ENCODE assay signal across 11 cellular contexts in genomic region chr5:68554566-68555279, GRCh38.
A peak's percentile ranks its signal among the peaks of the same experiment; 100 is the strongest.
DNase-seq lines count a peak whose midpoint lies in the region; ATAC-seq and TF ChIP-seq lines count a peak whose summit lies in the region.
"Had no signal": no experiment of that assay in that cellular context is flagged by ENCODE, and none has a peak within 500 bp of the region (broad histone marks: within the 10 kb centered on the region; RNA-seq: fewer than 3 reads in every experiment).

No MANE protein-coding gene starts in this region.

- no peak for ATAC-seq in GM21360 (IDR thresholded peaks at IDR 0.05; ENCODE audit: unreplicated experiment)
- ATAC-seq in activated T-helper 17 cell treated with anti-CD3 and anti-CD28 coated beads, Interleukin-2, amount 50 U/mL, for 72 hours (replicated peaks) = no peak
- ATAC-seq in HG02571 (IDR thresholded peaks at IDR 0.05; ENCODE audit: unreplicated experiment) = no peak

- H3K4me3 Mint-ChIP-seq in brain = peak overlapping the region in 3 of 5 experiments; percentile 9 to 46 (median 18)
- no peak overlapping the region for H3K4me3 Mint-ChIP-seq in activated T-helper 17 cell treated with anti-CD3 and anti-CD28 coated beads, Interleukin-2, amount 50 U/mL, for 72 hours
- H3K4me3 Mint-ChIP-seq: dendritic cell treated with granulocyte-macrophage colony-stimulating factor and Interleukin-4, amounts not matched to agents 40 ng/mL and 50 ng/mL, for 4 days had no signal

- peaks cover 5% of the 10 kb centered on the region for H3K4me1 Mint-ChIP-seq in brain
- no peaks in the 10 kb centered on the region for H3K4me1 Mint-ChIP-seq in activated T-helper 17 cell treated with anti-CD3 and anti-CD28 coated beads, Interleukin-2, amount 50 U/mL, for 72 hours

- no peak overlapping the region for H3K9ac ChIP-seq in liver (ENCODE audit: low read depth in 1 of 2, low read length in 2 of 2)
- H3K9ac ChIP-seq: BLaER1 had no signal

- no peaks in the 10 kb centered on the region for H3K36me3 ChIP-seq in liver (ENCODE audit: control insufficient read depth in 4 of 4, insufficient read depth in 3 of 4, low read depth in 1 of 4, low read length in 3 of 4)
- H3K36me3 ChIP-seq: BLaER1 had no signal

- no peak overlapping the region for H3K27ac ChIP-seq in liver (ENCODE audit: low read depth in 1 of 2, low read length in 2 of 2)
- H3K27ac ChIP-seq: BLaER1 had no signal

- no peak overlapping the region for H3K4me3 ChIP-seq in liver (ENCODE audit: low read depth in 1 of 3, low read length in 3 of 3)
- H3K4me3 ChIP-seq: BLaER1 had no signal

- peaks cover 0 to 14% (median 4%) of the 10 kb centered on the region in 4 donors for H3K4me1 ChIP-seq in liver (ENCODE audit: control insufficient read depth in 4 of 4, insufficient read depth in 4 of 4, low read length in 3 of 4)

- 31% methylated on average over 8 of the region's 8 CpGs for WGBS in liver

- H3K27ac Mint-ChIP-seq in brain = peak overlapping the region in 4 of 5 experiments; percentile 14 to 85 (median 40)
- H3K27ac Mint-ChIP-seq in activated T-helper 17 cell treated with anti-CD3 and anti-CD28 coated beads, Interleukin-2, amount 50 U/mL, for 72 hours = no peak overlapping the region
- H3K27ac Mint-ChIP-seq: dendritic cell treated with granulocyte-macrophage colony-stimulating factor and Interleukin-4, amounts not matched to agents 40 ng/mL and 50 ng/mL, for 4 days had no signal

- TF ChIP-seq CTCF in brain (conservative IDR thresholded peaks at IDR 0.05) = no peak
- TF ChIP-seq CTCF in liver (IDR thresholded peaks at IDR 0.05; ENCODE audit: low read depth, low read length, missing input control) = no peak

- DNase-seq in A172 (ENCODE audit: low spot score) = peak; percentile 64
- peak in 53 of 76 experiments; percentile 3 to 78 (median 32) for DNase-seq in HUDEP-2 (lab: John Stamatoyannopoulos, UW; ENCODE audit: unreplicated experiment in 76 of 76)
- DNase-seq in NK-92 (lab: John Stamatoyannopoulos, UW; ENCODE audit: unreplicated experiment) = no peak
- DNase-seq: NCI-H524 treated with DMSO at 0.1 percent for 48 hours had no signal

- no peaks in the 10 kb centered on the region for H3K36me3 Mint-ChIP-seq in brain
- no peaks in the 10 kb centered on the region for H3K36me3 Mint-ChIP-seq in activated T-helper 17 cell treated with anti-CD3 and anti-CD28 coated beads, Interleukin-2, amount 50 U/mL, for 72 hours (ENCODE audit: low read depth)

- no peaks in the 10 kb centered on the region for H3K27me3 Mint-ChIP-seq in brain
- H3K27me3 Mint-ChIP-seq in activated T-helper 17 cell treated with anti-CD3 and anti-CD28 coated beads, Interleukin-2, amount 50 U/mL, for 72 hours = peaks cover 3% of the 10 kb centered on the region
- H3K27me3 Mint-ChIP-seq: dendritic cell treated with granulocyte-macrophage colony-stimulating factor and Interleukin-4, amounts not matched to agents 40 ng/mL and 50 ng/mL, for 4 days had no signal

- H3K27me3 ChIP-seq in liver (ENCODE audit: control insufficient read depth in 4 of 4, insufficient read depth in 4 of 4, low read length in 3 of 4) = no peaks in the 10 kb centered on the region
- H3K27me3 ChIP-seq: BLaER1 had no signal

- peaks cover 0 to 2% (median 0%) of the 10 kb centered on the region in 4 donors for H3K9me3 ChIP-seq in liver (ENCODE audit: control insufficient read depth in 4 of 4, low read length in 3 of 4)

- TF ChIP-seq RAD21 in liver (IDR thresholded peaks at IDR 0.05) = peak; percentile 40 to 60

- H3K9me3 Mint-ChIP-seq in brain = no peaks in the 10 kb centered on the region
- no peaks in the 10 kb centered on the region for H3K9me3 Mint-ChIP-seq in activated T-helper 17 cell treated with anti-CD3 and anti-CD28 coated beads, Interleukin-2, amount 50 U/mL, for 72 hours
- H3K9me3 Mint-ChIP-seq: dendritic cell treated with granulocyte-macrophage colony-stimulating factor and Interleukin-4, amounts not matched to agents 40 ng/mL and 50 ng/mL, for 4 days had no signal

TF ChIP-seq in liver, 16 proteins besides CTCF, POLR2A, EP300 and RAD21:
- TF ChIP-seq EGR1 (IDR thresholded peaks at IDR 0.05; ENCODE audit: low read depth in 2 of 2) (peak in 1 of 2 donors; percentile 80), RXRA (IDR thresholded peaks at IDR 0.05) (peak in 1 of 2 donors; percentile 81), HNF4G (IDR thresholded peaks at IDR 0.05) (no peak), HNF4A (conservative IDR thresholded peaks at IDR 0.05) (peak; percentile 28 to 85), MAX (IDR thresholded peaks at IDR 0.05) (peak; percentile 72), TAF1 (conservative IDR thresholded peaks at IDR 0.05) (no peak), FOXA1 (IDR thresholded peaks at IDR 0.05) (no peak), JUND (IDR thresholded peaks at IDR 0.05) (peak in 1 of 2 donors; percentile 96), GABPA (IDR thresholded peaks at IDR 0.05 in 1 of 2, conservative IDR thresholded peaks at IDR 0.05 in 1 of 2) (no peak), REST (IDR thresholded peaks at IDR 0.05) (peak; percentile 96), ATF3 (IDR thresholded peaks at IDR 0.05) (no peak), NR2F2 (IDR thresholded peaks at IDR 0.05) (no peak), SP1 (IDR thresholded peaks at IDR 0.05) (no peak), FOXA2 (IDR thresholded peaks at IDR 0.05) (peak; percentile 67), YY1 (IDR thresholded peaks at IDR 0.05) (peak; percentile 82), ZBTB33 (IDR thresholded peaks at IDR 0.05) (peak; percentile 71)
